In genomic region chr12:15180975-15181683, GRCh38 we compare ENCODE assay signal across 25 cellular contexts. TPM values are rescaled to one million over a fixed set of nuclear protein-coding genes. Genes with fewer than 3 reads are reported as not detected.
DNase-seq lines count a peak whose midpoint lies in the region; ATAC-seq, FAIRE-seq and TF ChIP-seq lines count a peak whose summit lies in the region.
"Had no signal": no experiment of that assay in that cellular context is flagged by ENCODE, and none has a peak within 500 bp of the region (broad histone marks: within the 10 kb centered on the region; RNA-seq: fewer than 3 reads in every experiment).

No MANE protein-coding gene starts in this region.

- TF ChIP-seq POLR2A in Peyer's patch (IDR thresholded peaks at IDR 0.05), result no peak

- peak; percentile 65 to 90 (median 81) for ATAC-seq in heart right ventricle
- no peak for ATAC-seq in GM18861 (IDR thresholded peaks at IDR 0.05; ENCODE audit: unreplicated experiment)
- ATAC-seq: stimulated activated effector memory CD8-positive, alpha-beta T cell treated with anti-CD3 and anti-CD28 coated beads, Interleukin-12 subunit alpha, Interleukin-12 subunit beta, amount 100 ng/mL, for 72 hours had no signal

- H3K9me3 ChIP-seq in Peyer's patch (no peaks in the 10 kb centered on the region), heart right ventricle (no peaks in the 10 kb centered on the region), muscle layer of duodenum (ENCODE audit: control insufficient read depth in 1 of 2, low read length in 2 of 2) (no peaks in the 10 kb centered on the region), stomach smooth muscle (ENCODE audit: control insufficient read depth in 2 of 2, low read length in 2 of 2) (no peaks in the 10 kb centered on the region)
- H3K9me3 ChIP-seq: A549, BLaER1, HAP-1, SK-N-SH had no signal

- TF ChIP-seq CTCF in Peyer's patch (IDR thresholded peaks at IDR 0.05), result no peak
- TF ChIP-seq CTCF in heart right ventricle (IDR thresholded peaks at IDR 0.05), result no peak

- no peak for FAIRE-seq in HTR-8/SVneo (lab: Jason Lieb, UNC)
- FAIRE-seq: A549, colon, endometrium had no signal

- H3K36me3 ChIP-seq in Peyer's patch (no peaks in the 10 kb centered on the region), heart right ventricle (no peaks in the 10 kb centered on the region), muscle layer of duodenum (ENCODE audit: control insufficient read depth in 1 of 2, insufficient read depth in 2 of 2, low read length in 2 of 2) (no peaks in the 10 kb centered on the region), stomach smooth muscle (ENCODE audit: control insufficient read depth in 2 of 2, insufficient read depth in 2 of 2, low read length in 2 of 2) (no peaks in the 10 kb centered on the region)
- H3K36me3 ChIP-seq: BLaER1, brain microvascular endothelial cell, HAP-1 had no signal

- H3K9ac ChIP-seq in stomach smooth muscle (ENCODE audit: low read length in 2 of 2), result no peak overlapping the region
- H3K9ac ChIP-seq: BLaER1, KMS-11, SK-N-SH had no signal

- intact Hi-C loops in heart right ventricle (cut with DNase I), result loop anchor here in 1 of 10 donors (5.0 kb wide), 1 partner anchor 36 kb away; no protein-coding TSS in a partner anchor

- H3K4me3 ChIP-seq in Peyer's patch, result no peak overlapping the region
- H3K4me3 ChIP-seq in heart right ventricle, result no peak overlapping the region
- H3K4me3 ChIP-seq in muscle layer of duodenum (ENCODE audit: low read depth in 1 of 2, low read length in 2 of 2), result no peak overlapping the region
- peak overlapping the region in 1 of 2 donors; percentile 24 for H3K4me3 ChIP-seq in stomach smooth muscle (ENCODE audit: low read length in 2 of 2)
- H3K4me3 ChIP-seq: A549, BLaER1, HAP-1 had no signal

- H3K4me1 ChIP-seq in Peyer's patch, result no peaks in the 10 kb centered on the region
- H3K4me1 ChIP-seq in heart right ventricle, result peaks cover 0 to 18% (median 7%) of the 10 kb centered on the region in 9 donors
- H3K4me1 ChIP-seq in muscle layer of duodenum (ENCODE audit: control insufficient read depth in 1 of 2, insufficient read depth in 2 of 2, low read length in 2 of 2), result peaks cover 15 to 28% of the 10 kb centered on the region in 2 donors
- H3K4me1 ChIP-seq in stomach smooth muscle (ENCODE audit: control insufficient read depth, insufficient read depth, low read length), result peaks cover 23% of the 10 kb centered on the region
- H3K4me1 ChIP-seq: A549, BLaER1, HAP-1 had no signal

- H3K27me3 ChIP-seq in Peyer's patch, result no peaks in the 10 kb centered on the region
- H3K27me3 ChIP-seq in heart right ventricle, result peaks cover 0 to 4% (median 0%) of the 10 kb centered on the region in 7 donors
- no peaks in the 10 kb centered on the region for H3K27me3 ChIP-seq in muscle layer of duodenum (ENCODE audit: low read depth, low read length)
- H3K27me3 ChIP-seq in stomach smooth muscle (ENCODE audit: control insufficient read depth in 1 of 2, insufficient read depth in 2 of 2, low read length in 2 of 2), result no peaks in the 10 kb centered on the region
- H3K27me3 ChIP-seq: BLaER1, brain microvascular endothelial cell had no signal

- 64 to 68% methylated on average over 3 of the region's 3 CpGs for WGBS in heart right ventricle, 2 donors

- DNase-seq in Peyer's patch (no peak), heart right ventricle (no peak), HTR-8/SVneo (ENCODE audit: insufficient read length, low spot score) (no peak)
- no peak for DNase-seq in activated effector memory CD4-positive, alpha-beta T cell treated with anti-CD3 and anti-CD28 coated beads, Interleukin-2, amount 50 U/mL, for 16 hours
- DNase-seq in effector CD8-positive, alpha-beta T cell (lab: John Stamatoyannopoulos, UW), result no peak
- DNase-seq: activated CD4-positive, alpha-beta T cell treated with anti-CD3 and anti-CD28 coated beads, Interleukin-2, amount 10 ng/mL, durations not matched to agents 7 days and 5 days; activated naive CD8-positive, alpha-beta T cell treated with anti-CD3 and anti-CD28 coated beads, Interleukin-2, amount 10 ng/mL, durations not matched to agents 7 days and 5 days; brain microvascular endothelial cell; COR-L47; DMS79 treated with DMSO at 0.1 percent for 48 hours; head of caudate nucleus; nucleus accumbens; stimulated activated CD4-positive, alpha-beta T cell treated with anti-CD3 and anti-CD28 coated beads, Interleukin-1b, Interleukin-23, amount 100 ng/mL, for 48 hours; T-helper 2 cell had no signal

- H3K27ac ChIP-seq in Peyer's patch (peak overlapping the region in 3 of 4 donors; percentile 32 to 53 (median 44)), heart right ventricle (peak overlapping the region in 8 of 10 donors; percentile 9 to 64 (median 56)), muscle layer of duodenum (ENCODE audit: low read length) (peak overlapping the region; percentile 57), stomach smooth muscle (ENCODE audit: low read length) (peak overlapping the region; percentile 78)
- H3K27ac ChIP-seq: A549, BLaER1, brain microvascular endothelial cell, KMS-11 had no signal

RNA-seq across cellular contexts. Expression of gene RERG, which starts 40.1 kb away (rescaled TPM):
- 10 to 100 TPM in 2 of 4 donors, 1 to 10 TPM in 2; 2.3 to 31.4 (median 10.7) TPM for total RNA-seq in Peyer's patch
- total RNA-seq in heart right ventricle, result 1 to 10 TPM; 2.1 to 4.8 (median 2.7) TPM
- polyA plus RNA-seq in heart right ventricle, result 1 to 10 TPM; 3.5 to 9.7 TPM
- total RNA-seq: activated naive CD8-positive, alpha-beta T cell treated with anti-CD3 and anti-CD28 coated beads, Interleukin-2, amount 10 ng/mL, durations not matched to agents 7 days and 5 days had no signal
